Comparison of ENCODE assay signal across 23 cellular contexts in genomic region chr7:49403844-49404243, GRCh38.
"Had no signal": no experiment of that assay in that cellular context is flagged by ENCODE, and none has a peak within 500 bp of the region (broad histone marks: within the 10 kb centered on the region; RNA-seq: fewer than 3 reads in every experiment).

No MANE protein-coding gene starts in this region.

- H3K27ac ChIP-seq: gastrocnemius medialis, lower lobe of right lung, thoracic aorta, VCaP had no signal

- H3K27ac Mint-ChIP-seq: activated CD4-positive, alpha-beta memory T cell treated with anti-CD3 and anti-CD28 coated beads, Interleukin-2, amount 10 ng/mL, durations not matched to agents 7 days and 5 days; activated CD4-positive, alpha-beta T cell treated with anti-CD3 and anti-CD28 coated beads, Interleukin-2, amount 10 ng/mL, durations not matched to agents 24 days and 14 days; activated CD8-positive, alpha-beta memory T cell treated with anti-CD3 and anti-CD28 coated beads, Interleukin-2, amount 10 ng/mL, durations not matched to agents 7 days and 5 days; activated naive CD4-positive, alpha-beta T cell treated with anti-CD3 and anti-CD28 coated beads, Interleukin-2, amount 50 U/mL, for 24 hours; brain; dendritic cell treated with granulocyte-macrophage colony-stimulating factor and Interleukin-4, amounts not matched to agents 40 ng/mL and 50 ng/mL, for 4 days; naive B cell; type B pancreatic cell had no signal

- H3K9me3 Mint-ChIP-seq: activated CD4-positive, alpha-beta memory T cell treated with anti-CD3 and anti-CD28 coated beads, Interleukin-2, amount 10 ng/mL, durations not matched to agents 7 days and 5 days; activated CD4-positive, alpha-beta T cell treated with anti-CD3 and anti-CD28 coated beads, Interleukin-2, amount 10 ng/mL, durations not matched to agents 24 days and 14 days; activated naive CD4-positive, alpha-beta T cell treated with anti-CD3 and anti-CD28 coated beads, Interleukin-2, amount 50 U/mL, for 24 hours; brain; type B pancreatic cell had no signal

- H3K4me1 ChIP-seq: gastrocnemius medialis, lower lobe of right lung had no signal

- H3K27me3 ChIP-seq: gastrocnemius medialis had no signal

- ATAC-seq: activated CD4-positive, CD25-positive, alpha-beta regulatory T cell treated with anti-CD3 and anti-CD28 coated beads, Interleukin-2, amount 50 U/mL, for 24 hours; activated CD8-positive, alpha-beta memory T cell treated with anti-CD3 and anti-CD28 coated beads, Interleukin-2, amount 10 ng/mL, durations not matched to agents 7 days and 5 days; gastrocnemius medialis; lower lobe of right lung had no signal

- DNase-seq: activated CD4-positive, alpha-beta memory T cell treated with anti-CD3 and anti-CD28 coated beads, Interleukin-2, amount 10 ng/mL, durations not matched to agents 7 days and 5 days; activated CD4-positive, alpha-beta T cell treated with anti-CD3 and anti-CD28 coated beads, Interleukin-2, amount 10 ng/mL, durations not matched to agents 24 days and 14 days; activated CD8-positive, alpha-beta memory T cell treated with anti-CD3 and anti-CD28 coated beads, Interleukin-2, amount 10 ng/mL, durations not matched to agents 7 days and 5 days; activated gamma-delta T cell treated with Interleukin-2 at 50 U/mL for 16 hours; anterior cingulate cortex; caudate nucleus; effector CD4-positive, alpha-beta T cell; gastrocnemius medialis; hypothalamus; left cardiac atrium; lower lobe of right lung; naive B cell; occipital lobe; stimulated activated CD4-positive, alpha-beta T cell treated with anti-CD3 and anti-CD28 coated beads, Interleukin-2, amount 100 ng/mL, for 48 hours; stimulated activated naive CD4-positive, alpha-beta T cell had no signal

- H3K27me3 Mint-ChIP-seq: activated CD4-positive, alpha-beta memory T cell treated with anti-CD3 and anti-CD28 coated beads, Interleukin-2, amount 10 ng/mL, durations not matched to agents 7 days and 5 days; activated CD4-positive, alpha-beta T cell treated with anti-CD3 and anti-CD28 coated beads, Interleukin-2, amount 10 ng/mL, durations not matched to agents 24 days and 14 days; activated CD8-positive, alpha-beta memory T cell treated with anti-CD3 and anti-CD28 coated beads, Interleukin-2, amount 10 ng/mL, durations not matched to agents 7 days and 5 days; activated naive CD4-positive, alpha-beta T cell treated with anti-CD3 and anti-CD28 coated beads, Interleukin-2, amount 50 U/mL, for 24 hours; brain; dendritic cell treated with granulocyte-macrophage colony-stimulating factor and Interleukin-4, amounts not matched to agents 40 ng/mL and 50 ng/mL, for 4 days; naive B cell; type B pancreatic cell had no signal

- H3K4me3 ChIP-seq: gastrocnemius medialis, lower lobe of right lung, thoracic aorta had no signal

- H3K9me3 ChIP-seq: gastrocnemius medialis, lower lobe of right lung, thoracic aorta had no signal

- H3K36me3 Mint-ChIP-seq: activated CD8-positive, alpha-beta memory T cell treated with anti-CD3 and anti-CD28 coated beads, Interleukin-2, amount 10 ng/mL, durations not matched to agents 7 days and 5 days; activated naive CD4-positive, alpha-beta T cell treated with anti-CD3 and anti-CD28 coated beads, Interleukin-2, amount 50 U/mL, for 24 hours; brain; naive B cell; type B pancreatic cell had no signal

- H3K4me1 Mint-ChIP-seq: activated CD4-positive, alpha-beta memory T cell treated with anti-CD3 and anti-CD28 coated beads, Interleukin-2, amount 10 ng/mL, durations not matched to agents 7 days and 5 days; activated CD4-positive, alpha-beta T cell treated with anti-CD3 and anti-CD28 coated beads, Interleukin-2, amount 10 ng/mL, durations not matched to agents 24 days and 14 days; activated CD8-positive, alpha-beta memory T cell treated with anti-CD3 and anti-CD28 coated beads, Interleukin-2, amount 10 ng/mL, durations not matched to agents 7 days and 5 days; activated naive CD4-positive, alpha-beta T cell treated with anti-CD3 and anti-CD28 coated beads, Interleukin-2, amount 50 U/mL, for 24 hours; brain; naive B cell; neural crest cell had no signal

- H3K36me3 ChIP-seq: gastrocnemius medialis, lower lobe of right lung, thoracic aorta had no signal

- H3K4me3 Mint-ChIP-seq: activated CD4-positive, alpha-beta memory T cell treated with anti-CD3 and anti-CD28 coated beads, Interleukin-2, amount 10 ng/mL, durations not matched to agents 7 days and 5 days; activated CD4-positive, alpha-beta T cell treated with anti-CD3 and anti-CD28 coated beads, Interleukin-2, amount 10 ng/mL, durations not matched to agents 24 days and 14 days; activated CD8-positive, alpha-beta memory T cell treated with anti-CD3 and anti-CD28 coated beads, Interleukin-2, amount 10 ng/mL, durations not matched to agents 7 days and 5 days; activated naive CD4-positive, alpha-beta T cell treated with anti-CD3 and anti-CD28 coated beads, Interleukin-2, amount 50 U/mL, for 24 hours; brain; dendritic cell treated with granulocyte-macrophage colony-stimulating factor and Interleukin-4, amounts not matched to agents 40 ng/mL and 50 ng/mL, for 4 days; naive B cell; neural crest cell; type B pancreatic cell had no signal
